10 cellular contexts compared by ENCODE assay signal in genomic region chr5:135031813-135032612, GRCh38. TPM values are rescaled to one million over a fixed set of nuclear protein-coding genes. Genes with fewer than 3 reads are reported as not detected.
DNase-seq lines count a peak whose midpoint lies in the region; ATAC-seq, FAIRE-seq and TF ChIP-seq lines count a peak whose summit lies in the region.
"Had no signal": no experiment of that assay in that cellular context is flagged by ENCODE, and none has a peak within 500 bp of the region (broad histone marks: within the 10 kb centered on the region; RNA-seq: fewer than 3 reads in every experiment).

No MANE protein-coding gene starts in this region.

- FAIRE-seq in bronchial epithelial cell (lab: Jason Lieb, UNC) (no peak), H54 (lab: Jason Lieb, UNC) (no peak)

- POLR2A ChIA-PET in CD8-positive, alpha-beta memory T cell (lab: Charles Lee): no interaction called here
- POLR2A ChIA-PET in naive thymus-derived CD4-positive, alpha-beta T cell (lab: Charles Lee): no interaction called here

- TF ChIP-seq POLR2A in H54 (IDR thresholded peaks at IDR 0.05; ENCODE audit: low read depth, low read length): no peak

- peaks cover 27 to 55% (median 30%) of the 10 kb centered on the region in 3 donors for H3K4me1 Mint-ChIP-seq in CD8-positive, alpha-beta memory T cell
- peaks cover 32 to 60% (median 45%) of the 10 kb centered on the region in 7 donors for H3K4me1 Mint-ChIP-seq in naive thymus-derived CD4-positive, alpha-beta T cell

- H3K79me2 ChIP-seq in KMS-11 (ENCODE audit: insufficient read depth, low read depth): peaks cover 40% of the 10 kb centered on the region

- peak overlapping the region in 4 of 7 donors; percentile 28 to 63 (median 42) for H3K4me3 Mint-ChIP-seq in CD8-positive, alpha-beta memory T cell
- peak overlapping the region; percentile 10 to 87 (median 82) for H3K4me3 Mint-ChIP-seq in naive thymus-derived CD4-positive, alpha-beta T cell

- peak overlapping the region; percentile 84 for H2AFZ ChIP-seq in KMS-11 (ENCODE audit: low read depth)

- H3K9ac ChIP-seq in KMS-11: peak overlapping the region; percentile 98

- H3K27ac ChIP-seq in CD8-positive, alpha-beta memory T cell (ENCODE audit: low read depth, low read length): peak overlapping the region; percentile 80
- H3K27ac ChIP-seq in KMS-11: peak overlapping the region; percentile 81
- H3K27ac ChIP-seq in naive thymus-derived CD4-positive, alpha-beta T cell (ENCODE audit: low read depth, low read length): no peak overlapping the region

- peak overlapping the region; percentile 83 for H3K4me2 ChIP-seq in KMS-11

- H3K9me3 ChIP-seq in CD8-positive, alpha-beta memory T cell (ENCODE audit: low read length): no peaks in the 10 kb centered on the region
- H3K9me3 ChIP-seq in naive thymus-derived CD4-positive, alpha-beta T cell (ENCODE audit: control insufficient read depth in 2 of 3, low read length in 3 of 3): no peaks in the 10 kb centered on the region

- H3K36me3 Mint-ChIP-seq in CD8-positive, alpha-beta memory T cell: no peaks in the 10 kb centered on the region
- peaks cover 0 to 5% (median 3%) of the 10 kb centered on the region in 5 donors for H3K36me3 Mint-ChIP-seq in naive thymus-derived CD4-positive, alpha-beta T cell

- intact Hi-C loops in naive thymus-derived CD4-positive, alpha-beta T cell (cut with micrococcal nuclease): loop anchor here (10.0 kb wide), 2 partner anchors 67 to 293 kb away; partner anchors contain the start of gene CATSPER3 (in 1 of the 2)

- no peak for DNase-seq in CD8-positive, alpha-beta memory T cell
- DNase-seq in bronchial epithelial cell (ENCODE audit: low read depth) (no peak), NOMO-1 treated with DMSO at 0.1 percent for 48 hours (lab: John Stamatoyannopoulos, UW; ENCODE audit: unreplicated experiment) (no peak), H54 (ENCODE audit: insufficient read length, low spot score) (no peak)
- no peak for DNase-seq in naive thymus-derived CD4-positive, alpha-beta T cell
- DNase-seq: activated CD8-positive, alpha-beta memory T cell treated with anti-CD3 and anti-CD28 coated beads for 24 hours; NCI-H2107 had no signal

- H3K27me3 Mint-ChIP-seq in CD8-positive, alpha-beta memory T cell: peaks cover 49 to 74% of the 10 kb centered on the region in 2 donors
- peaks cover 74 to 79% (median 76%) of the 10 kb centered on the region in 5 donors for H3K27me3 Mint-ChIP-seq in naive thymus-derived CD4-positive, alpha-beta T cell

- no peak for ATAC-seq in naive thymus-derived CD4-positive, alpha-beta T cell
- ATAC-seq in HG03039 (IDR thresholded peaks at IDR 0.05; ENCODE audit: unreplicated experiment): no peak
- ATAC-seq in GM18868 (IDR thresholded peaks at IDR 0.05; ENCODE audit: unreplicated experiment): no peak

- CTCF ChIA-PET in CD8-positive, alpha-beta memory T cell (lab: Charles Lee): no interaction called here
- CTCF ChIA-PET in naive thymus-derived CD4-positive, alpha-beta T cell (lab: Charles Lee): no interaction called here

- H4K20me1 ChIP-seq in KMS-11 (ENCODE audit: insufficient read depth): no peaks in the 10 kb centered on the region

- no peak for TF ChIP-seq CTCF in KMS-11 (conservative IDR thresholded peaks at IDR 0.05; ENCODE audit: low read depth, low read length)
- TF ChIP-seq CTCF in bronchial epithelial cell (IDR thresholded peaks at IDR 0.05; ENCODE audit: insufficient read depth, low read length, severe bottlenecking): no peak

- no peaks in the 10 kb centered on the region for H3K36me3 ChIP-seq in CD8-positive, alpha-beta memory T cell (ENCODE audit: insufficient read depth, low read length)
- H3K36me3 ChIP-seq in KMS-11 (ENCODE audit: insufficient read depth) (no peaks in the 10 kb centered on the region), bronchial epithelial cell (ENCODE audit: control insufficient read depth, insufficient read depth, low read length) (peaks cover 20% of the 10 kb centered on the region)
- no peaks in the 10 kb centered on the region for H3K36me3 ChIP-seq in naive thymus-derived CD4-positive, alpha-beta T cell (ENCODE audit: control insufficient read depth in 2 of 3, insufficient read depth in 3 of 3, low read length in 3 of 3)

- no peak overlapping the region for H3K27ac Mint-ChIP-seq in CD8-positive, alpha-beta memory T cell
- peak overlapping the region in 1 of 9 donors; percentile 27 for H3K27ac Mint-ChIP-seq in naive thymus-derived CD4-positive, alpha-beta T cell

- H3K4me1 ChIP-seq in CD8-positive, alpha-beta memory T cell (ENCODE audit: insufficient read depth, low read length): peaks cover 6% of the 10 kb centered on the region
- H3K4me1 ChIP-seq in KMS-11 (ENCODE audit: low read depth, poor library complexity, severe bottlenecking): peaks cover 14% of the 10 kb centered on the region
- H3K4me1 ChIP-seq in naive thymus-derived CD4-positive, alpha-beta T cell (ENCODE audit: control insufficient read depth in 2 of 2, insufficient read depth in 2 of 2, low read length in 2 of 2): peaks cover 0 to 14% of the 10 kb centered on the region in 2 donors

- no peak overlapping the region for H3K4me3 ChIP-seq in CD8-positive, alpha-beta memory T cell (ENCODE audit: low read length)
- H3K4me3 ChIP-seq in KMS-11 (IDR thresholded peaks at IDR 0.05; ENCODE audit: insufficient read depth, low read depth, low read length): no peak overlapping the region
- H3K4me3 ChIP-seq in bronchial epithelial cell (ENCODE audit: low read depth, low read length): peak overlapping the region; percentile 61
- H3K4me3 ChIP-seq in naive thymus-derived CD4-positive, alpha-beta T cell (ENCODE audit: low read length): no peak overlapping the region

- H3K27me3 ChIP-seq in CD8-positive, alpha-beta memory T cell (ENCODE audit: insufficient read depth, low read length, poor library complexity, severe bottlenecking): peaks cover 22% of the 10 kb centered on the region
- H3K27me3 ChIP-seq in KMS-11 (ENCODE audit: insufficient read depth, low read depth): no peaks in the 10 kb centered on the region
- H3K27me3 ChIP-seq in bronchial epithelial cell (ENCODE audit: control insufficient read depth, insufficient read depth, low read length): no peaks in the 10 kb centered on the region
- H3K27me3 ChIP-seq in naive thymus-derived CD4-positive, alpha-beta T cell (ENCODE audit: control insufficient read depth in 2 of 2, insufficient read depth in 2 of 2, low read length in 2 of 2): peaks cover 0 to 37% of the 10 kb centered on the region in 2 donors

- peaks cover 0 to 3% (median 0%) of the 10 kb centered on the region in 5 donors for H3K9me3 Mint-ChIP-seq in CD8-positive, alpha-beta memory T cell
- peaks cover 0 to 12% (median 4%) of the 10 kb centered on the region in 11 donors for H3K9me3 Mint-ChIP-seq in naive thymus-derived CD4-positive, alpha-beta T cell

RNA-seq across cellular contexts. Expression of gene PITX1, which starts 2.0 kb away (rescaled TPM):
- total RNA-seq in CD8-positive, alpha-beta memory T cell: not detected
- polyA plus RNA-seq in CD8-positive, alpha-beta memory T cell: not detected
- 87.7 and 145 TPM in 2 replicates for total RNA-seq in bronchial epithelial cell
- total RNA-seq in naive thymus-derived CD4-positive, alpha-beta T cell: under 1 TPM in 1 of 5 experiments, not detected in 4; 0.17 TPM
- not detected for polyA plus RNA-seq in naive thymus-derived CD4-positive, alpha-beta T cell

Comparison
In these comparisons a context has a peak if more than half of its experiments do, and no peak if none do; other contexts are left out.
1. RNA of gene PITX1, which starts 2.0 kb away (total RNA-seq): 87.7 to 145 TPM in bronchial epithelial cell; 0.17 TPM in naive thymus-derived CD4-positive, alpha-beta T cell and not detected in CD8-positive, alpha-beta memory T cell; every median in the first group is over 10 times any median in the second.